8 cellular contexts compared by ENCODE assay signal in genomic region chr1:15835741-15836510, GRCh38. TPM values are rescaled to one million over a fixed set of nuclear protein-coding genes. Genes with fewer than 3 reads are reported as not detected.
DNase-seq lines count a peak whose midpoint lies in the region; ATAC-seq and TF ChIP-seq lines count a peak whose summit lies in the region.

No MANE protein-coding gene starts in this region.

- peak overlapping the region; percentile 96 to 100 (median 99) for H3K27ac ChIP-seq in BLaER1 treated with 17β-estradiol and CSF1 and Interleukin-3, amounts not matched to agents 10 nM and 100 nM
- peak overlapping the region; percentile 97 to 100 for H3K27ac ChIP-seq in left lung

- H3K4me1 ChIP-seq in BLaER1 treated with 17β-estradiol and CSF1 and Interleukin-3, amounts not matched to agents 10 nM and 100 nM: peaks cover 38 to 46% (median 40%) of the 10 kb centered on the region in 10 experiments
- peaks cover 11 to 28% of the 10 kb centered on the region in 2 donors for H3K4me1 ChIP-seq in left lung

- ATAC-seq in GM19395 (IDR thresholded peaks at IDR 0.05; ENCODE audit: unreplicated experiment) (peak; percentile 43), HG03571 (IDR thresholded peaks at IDR 0.05; ENCODE audit: unreplicated experiment) (peak; percentile 42), left lung (peak; percentile 82)

- peak; percentile 92 for DNase-seq in NCI-H774 (lab: John Stamatoyannopoulos, UW)
- peak; percentile 100 for DNase-seq in activated CD4-positive, alpha-beta T cell treated with anti-CD3 and anti-CD28 coated beads, Interleukin-2, amount 50 U/mL, for 48 hours
- peak; percentile 100 for DNase-seq in dermis blood vessel endothelial cell
- DNase-seq in left lung: peak; percentile 100
- DNase-seq in stimulated activated CD4-positive, alpha-beta T cell treated with anti-CD3 and anti-CD28 coated beads, Interleukin-2, amount 100 ng/mL, for 24 hours: peak; percentile 99 to 100

- H3K9me3 ChIP-seq in BLaER1 treated with 17β-estradiol and CSF1 and Interleukin-3, amounts not matched to agents 10 nM and 100 nM (replicated peaks in 1 of 11): peaks cover 0 to 6% (median 0%) of the 10 kb centered on the region in 11 experiments; a peak in 2 of 22 replicates
- H3K9me3 ChIP-seq in left lung: no peaks in the 10 kb centered on the region

- peak overlapping the region; percentile 95 to 99 (median 97) for H3K9ac ChIP-seq in BLaER1 treated with 17β-estradiol and CSF1 and Interleukin-3, amounts not matched to agents 10 nM and 100 nM

- intact Hi-C loops in left lung (cut with DNase I): no loop called here

- no peaks in the 10 kb centered on the region for H3K27me3 ChIP-seq in BLaER1 treated with 17β-estradiol and CSF1 and Interleukin-3, amounts not matched to agents 10 nM and 100 nM
- no peaks in the 10 kb centered on the region for H3K27me3 ChIP-seq in left lung

- H3K4me2 ChIP-seq in BLaER1 treated with 17β-estradiol and CSF1 and Interleukin-3, amounts not matched to agents 10 nM and 100 nM: peak overlapping the region; percentile 86 to 98 (median 96)

- H3K36me3 ChIP-seq in BLaER1 treated with 17β-estradiol and CSF1 and Interleukin-3, amounts not matched to agents 10 nM and 100 nM: no peaks in the 10 kb centered on the region; a peak in 1 of 22 replicates
- H3K36me3 ChIP-seq in left lung: no peaks in the 10 kb centered on the region

- TF ChIP-seq CTCF in left lung (IDR thresholded peaks at IDR 0.05): peak in 1 of 2 donors; percentile 18

- no peaks in the 10 kb centered on the region for H4K20me1 ChIP-seq in BLaER1 treated with 17β-estradiol and CSF1 and Interleukin-3, amounts not matched to agents 10 nM and 100 nM

- peak overlapping the region; percentile 69 to 91 (median 78) for H3K4me3 ChIP-seq in BLaER1 treated with 17β-estradiol and CSF1 and Interleukin-3, amounts not matched to agents 10 nM and 100 nM
- H3K4me3 ChIP-seq in left lung: peak overlapping the region; percentile 65 to 75

RNA-seq across cellular contexts. Expression of gene SPEN, which starts 11.6 kb away (rescaled TPM):
- total RNA-seq in dermis blood vessel endothelial cell (22.0 and 28.1 TPM in 2 replicates), left lung (10 to 100 TPM; 37.2 to 54.1 TPM)

RNA-seq across cellular contexts. Expression of gene UQCRHL, which starts 28.5 kb away (rescaled TPM):
- total RNA-seq in dermis blood vessel endothelial cell (2.1 and 3.4 TPM in 2 replicates), left lung (1 to 10 TPM; 1.2 TPM)

Comparison
In these comparisons a context has a peak if more than half of its experiments do, and no peak if none do; other contexts are left out.
1. Peak in every context shown above with its lines: DNase-seq, ATAC-seq, H3K4me3 ChIP-seq and H3K27ac ChIP-seq.